ENCODE assay signal across 9 cellular contexts in the genomic region with DNA sequence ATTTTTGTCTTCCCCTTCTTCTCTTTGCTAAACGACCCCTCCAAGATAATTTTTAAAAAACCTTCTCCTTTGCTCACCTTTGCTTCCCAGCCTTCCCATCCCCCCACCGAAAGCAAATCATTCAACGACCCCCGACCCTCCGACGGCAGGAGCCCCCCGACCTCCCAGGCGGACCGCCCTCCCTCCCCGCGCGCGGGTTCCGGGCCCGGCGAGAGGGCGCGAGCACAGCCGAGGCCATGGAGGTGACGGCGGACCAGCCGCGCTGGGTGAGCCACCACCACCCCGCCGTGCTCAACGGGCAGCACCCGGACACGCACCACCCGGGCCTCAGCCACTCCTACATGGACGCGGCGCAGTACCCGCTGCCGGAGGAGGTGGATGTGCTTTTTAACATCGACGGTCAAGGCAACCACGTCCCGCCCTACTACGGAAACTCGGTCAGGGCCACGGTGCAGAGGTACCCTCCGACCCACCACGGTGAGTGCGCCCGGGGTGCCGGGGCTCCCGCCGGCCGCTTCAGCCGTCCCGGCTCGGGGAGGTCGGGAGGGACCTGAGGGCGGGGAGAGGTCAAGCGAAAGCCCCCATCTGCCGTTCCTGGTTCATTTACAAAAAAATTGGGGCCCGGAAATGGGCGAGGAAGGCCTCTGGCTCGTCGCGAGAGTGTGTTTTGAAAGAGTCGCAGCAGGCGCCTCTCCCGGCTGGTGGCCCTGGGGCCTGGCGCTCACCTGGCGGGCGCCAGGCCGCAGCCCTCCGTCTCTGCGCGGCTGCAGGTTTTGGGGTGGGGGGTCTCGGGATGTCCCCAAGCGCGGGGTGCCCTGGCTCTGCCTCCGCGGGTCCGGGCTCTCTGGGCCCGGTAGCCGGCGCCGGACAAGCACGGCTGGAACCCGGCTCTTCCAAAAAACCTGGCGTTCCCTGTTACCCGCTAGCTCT. TPM values are rescaled to one million over a fixed set of nuclear protein-coding genes. Genes with fewer than 3 reads are reported as not detected.
DNase-seq lines count a peak whose midpoint lies in the region; ATAC-seq, FAIRE-seq and TF ChIP-seq lines count a peak whose summit lies in the region.
"Had no signal": no experiment of that assay in that cellular context is flagged by ENCODE, and none has a peak within 500 bp of the region (broad histone marks: within the 10 kb centered on the region; RNA-seq: fewer than 3 reads in every experiment).

No MANE protein-coding gene starts in this region.

- no peak overlapping the region for H3K9ac ChIP-seq in GM23248

- 12 to 18% (median 14%) methylated on average over 33 to 85 of the region's 85 CpGs for WGBS in heart left ventricle, 4 donors
- WGBS in GM23248 (ENCODE audit: low coverage in 1 of 2, low lambda C conversion rate in 2 of 2, missing lambda C conversion rate in 2 of 2), 2 experiments = 21 to 28% methylated on average over 48 to 81 of the region's 85 CpGs

- H3K36me3 ChIP-seq in heart left ventricle (no peaks in the 10 kb centered on the region), GM23248 (ENCODE audit: low read depth) (no peaks in the 10 kb centered on the region)

- H3K9me2 ChIP-seq in GM23248 (ENCODE audit: insufficient read depth) = no peaks in the 10 kb centered on the region

- peak overlapping the region in 11 of 12 donors; percentile 29 to 86 (median 68) for H3K27ac ChIP-seq in heart left ventricle
- H3K27ac ChIP-seq in GM23248 = no peak overlapping the region

- H2AFZ ChIP-seq in GM23248 = no peak overlapping the region

- peak overlapping the region; percentile 99 for H3K27ac Mint-ChIP-seq in activated CD4-positive, alpha-beta memory T cell treated with anti-CD3 and anti-CD28 coated beads, Interleukin-2, amount 10 ng/mL, durations not matched to agents 7 days and 5 days

- H3F3A ChIP-seq in GM23248 (ENCODE audit: insufficient read depth) = no peaks in the 10 kb centered on the region

- H3K36me3 Mint-ChIP-seq in activated CD4-positive, alpha-beta memory T cell treated with anti-CD3 and anti-CD28 coated beads, Interleukin-2, amount 10 ng/mL, durations not matched to agents 7 days and 5 days (ENCODE audit: low read depth) = peaks cover 65% of the 10 kb centered on the region

- no peaks in the 10 kb centered on the region for H3K9me3 Mint-ChIP-seq in activated CD4-positive, alpha-beta memory T cell treated with anti-CD3 and anti-CD28 coated beads, Interleukin-2, amount 10 ng/mL, durations not matched to agents 7 days and 5 days

- H3K4me1 Mint-ChIP-seq in activated CD4-positive, alpha-beta memory T cell treated with anti-CD3 and anti-CD28 coated beads, Interleukin-2, amount 10 ng/mL, durations not matched to agents 7 days and 5 days = peaks cover 48% of the 10 kb centered on the region

- CTCF ChIA-PET in activated CD4-positive, alpha-beta memory T cell treated with anti-CD3 and anti-CD28 coated beads, Interleukin-2, amount 10 ng/mL, durations not matched to agents 7 days and 5 days (lab: Charles Lee) = no interaction called here

- peak overlapping the region; percentile 92 for H3K4me3 Mint-ChIP-seq in activated CD4-positive, alpha-beta memory T cell treated with anti-CD3 and anti-CD28 coated beads, Interleukin-2, amount 10 ng/mL, durations not matched to agents 7 days and 5 days

- POLR2A ChIA-PET in activated CD4-positive, alpha-beta memory T cell treated with anti-CD3 and anti-CD28 coated beads, Interleukin-2, amount 10 ng/mL, durations not matched to agents 7 days and 5 days (lab: Charles Lee) = interaction anchor here (0.7 to 10.4 kb wide), 10 partner anchors 11 to 963 kb away, joined by 3 to 121 read pairs (median 6); no protein-coding TSS in a partner anchor

- TF ChIP-seq POLR2A in GM12891 (IDR thresholded peaks at IDR 0.05; ENCODE audit: low read depth, low read length) = no peak
- TF ChIP-seq POLR2A in heart left ventricle (IDR thresholded peaks at IDR 0.05) = no peak

- H3K4me3 ChIP-seq in heart left ventricle (peak overlapping the region; percentile 37 to 75 (median 59)), GM23248 (no peak overlapping the region)

- peak; percentile 84 for FAIRE-seq in GM12891 (lab: Jason Lieb, UNC)

- H3K27me3 Mint-ChIP-seq in activated CD4-positive, alpha-beta memory T cell treated with anti-CD3 and anti-CD28 coated beads, Interleukin-2, amount 10 ng/mL, durations not matched to agents 7 days and 5 days = peaks cover 17% of the 10 kb centered on the region

- in situ Hi-C loops in GM23248 (cut with MboI) = no loop called here

- H3K27me3 ChIP-seq in heart left ventricle (peaks cover 26 to 94% (median 78%) of the 10 kb centered on the region in 9 donors), GM23248 (replicated peaks; ENCODE audit: insufficient read depth) (peaks cover 77% of the 10 kb centered on the region)

- H3K79me2 ChIP-seq in GM23248 (ENCODE audit: insufficient read depth) = no peaks in the 10 kb centered on the region

- no peak overlapping the region for H3K4me2 ChIP-seq in GM23248 (ENCODE audit: unreplicated experiment)

- DNase-seq in GM12891 (ENCODE audit: insufficient read length, low spot score) = no peak
- peak; percentile 51 for DNase-seq in activated CD4-positive, alpha-beta memory T cell treated with anti-CD3 and anti-CD28 coated beads, Interleukin-2, amount 10 ng/mL, durations not matched to agents 7 days and 5 days
- no peak for DNase-seq in heart left ventricle
- peak; percentile 62 for DNase-seq in retina
- no peak for DNase-seq in DMS53 (lab: John Stamatoyannopoulos, UW)
- DNase-seq in GM23248 = no peak
- DNase-seq: NCI-H2227 treated with DMSO at 0.1 percent for 48 hours had no signal

- H3K9me3 ChIP-seq in heart left ventricle (no peaks in the 10 kb centered on the region), GM23248 (ENCODE audit: low read depth) (no peaks in the 10 kb centered on the region)

- intact Hi-C loops in heart left ventricle (cut with DNase I) = loop anchor here in 5 of 10 donors (10.0 kb wide), 4 partner anchors 219 to 419 kb away; no protein-coding TSS in a partner anchor

- no peak for TF ChIP-seq CTCF in heart left ventricle (IDR thresholded peaks at IDR 0.05)

- H3K4me1 ChIP-seq in heart left ventricle (peaks cover 0 to 70% (median 30%) of the 10 kb centered on the region in 12 donors), GM23248 (ENCODE audit: insufficient read depth) (no peaks in the 10 kb centered on the region)

- ATAC-seq in heart left ventricle (no peak), GM19397 (IDR thresholded peaks at IDR 0.05; ENCODE audit: unreplicated experiment) (no peak), GM21786 (IDR thresholded peaks at IDR 0.05; ENCODE audit: unreplicated experiment) (no peak)

- H4K20me1 ChIP-seq in GM23248 (ENCODE audit: insufficient read depth) = no peaks in the 10 kb centered on the region

TF ChIP-seq in GM12891, 5 proteins besides CTCF, POLR2A, EP300 and RAD21:
- TF ChIP-seq SPI1 (IDR thresholded peaks at IDR 0.05; ENCODE audit: low read depth, low read length) (no peak), TAF1 (IDR thresholded peaks at IDR 0.05; ENCODE audit: low read depth, low read length) (0 out of 2 replicates have a peak, but pooled peaks have one; percentile 43)

RNA-seq across cellular contexts. Expression of a gene that starts 1.2 kb away (rescaled TPM):
- polyA plus RNA-seq in GM12891 (2012; ENCODE audit: low read depth, missing spikeins) = 7.1 TPM
- total RNA-seq in activated CD4-positive, alpha-beta memory T cell treated with anti-CD3 and anti-CD28 coated beads, Interleukin-2, amount 10 ng/mL, durations not matched to agents 7 days and 5 days = 100 to 1,000 TPM; 112 TPM
- 1 to 10 TPM in 7 of 9 donors, under 1 TPM in 2; 0.71 to 3.4 (median 1.4) TPM for total RNA-seq in heart left ventricle
- 1 to 10 TPM; 1.0 to 1.1 TPM for polyA plus RNA-seq in heart left ventricle
- not detected in 2 replicates for total RNA-seq in GM23248 (2014; rRNA removed; shearing (Covaris generic))
- not detected in 2 replicates for polyA plus RNA-seq in GM23248 (2016; fragmentation: Nextera tagmentation; extraction: Ambion mirVana)

Comparison
In these comparisons a context has a peak if more than half of its experiments do, and no peak if none do; other contexts are left out.
1. DNase-seq: peak in activated CD4-positive, alpha-beta memory T cell treated with anti-CD3 and anti-CD28 coated beads, Interleukin-2, amount 10 ng/mL, durations not matched to agents 7 days and 5 days (single experiment) and retina (single experiment); none in GM12891 (single experiment), heart left ventricle (0 of 5), DMS53 (single experiment) and GM23248 (single experiment).
2. RNA of a gene that starts 1.2 kb away (total RNA-seq): 112 TPM in activated CD4-positive, alpha-beta memory T cell treated with anti-CD3 and anti-CD28 coated beads, Interleukin-2, amount 10 ng/mL, durations not matched to agents 7 days and 5 days; 0.71 to 3.4 TPM in heart left ventricle and not detected in GM23248; every median in the first group is over 10 times any median in the second.